In the genomic region with DNA sequence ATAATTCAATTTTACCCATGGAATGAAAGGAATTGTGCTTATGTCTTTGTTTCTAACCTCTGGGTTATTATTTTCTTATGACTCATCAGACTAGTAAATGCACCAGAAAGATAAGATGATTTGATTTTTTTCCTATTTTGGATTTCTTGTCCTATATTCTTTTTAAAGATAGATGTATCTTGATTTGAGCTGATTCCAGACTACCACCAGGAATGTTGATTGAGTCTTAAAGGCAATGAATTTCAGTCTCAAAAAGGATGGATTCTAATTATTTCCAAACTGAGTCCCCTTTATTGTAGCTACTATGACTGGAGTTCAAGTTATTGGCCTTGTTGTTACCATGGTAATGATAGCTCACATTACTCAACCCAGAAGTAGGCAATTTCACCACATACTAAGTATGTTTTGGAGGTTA, we compare ENCODE assay signal across 18 cellular contexts.
DNase-seq lines count a peak whose midpoint lies in the region; TF ChIP-seq lines count a peak whose summit lies in the region.
"Had no signal": no experiment of that assay in that cellular context is flagged by ENCODE, and none has a peak within 500 bp of the region (broad histone marks: within the 10 kb centered on the region; RNA-seq: fewer than 3 reads in every experiment).

No MANE protein-coding gene starts in this region.

- CTCF ChIA-PET in MCF 10A (lab: Yijun Ruan, JAX): interaction anchor here (1.1 to 1.6 kb wide), 2 partner anchors 13 to 202 kb away, joined by 3 to 4 read pairs; no protein-coding TSS in a partner anchor

- TF ChIP-seq CTCF in MCF 10A (IDR thresholded peaks at IDR 0.05; ENCODE audit: unreplicated experiment) (no peak), breast epithelium (IDR thresholded peaks at IDR 0.05) (no peak), astrocyte of the spinal cord (IDR thresholded peaks at IDR 0.05; ENCODE audit: low read depth, low read length) (no peak)

- intact Hi-C loops in MCF 10A (cut with micrococcal nuclease) (no loop called here), breast epithelium (cut with DNase I; ENCODE audit: low total_unique reads) (no loop called here)

- DNase-seq in MCF 10A (ENCODE audit: unreplicated experiment): peak; percentile 33
- no peak for DNase-seq in breast epithelium (ENCODE audit: low spot score in 2 of 2)
- DNase-seq in astrocyte of the spinal cord (ENCODE audit: low read depth, low spot score): peak; percentile 95
- peak; percentile 47 for DNase-seq in glomerular endothelial cell (ENCODE audit: extremely low read depth, low read depth, low spot score)
- DNase-seq in activated CD4-positive, alpha-beta T cell treated with anti-CD3 and anti-CD28 coated beads, Interleukin-2, amount 50 U/mL, for 1 hour: no peak
- DNase-seq in SIG-M5 treated with dmso at 0.1 percent for 504 hours (lab: John Stamatoyannopoulos, UW; ENCODE audit: unreplicated experiment): no peak
- DNase-seq in T-helper 2 cell: no peak
- no peak for DNase-seq in DMS53 (lab: John Stamatoyannopoulos, UW)
- DNase-seq: 8988T; activated CD8-positive, alpha-beta memory T cell treated with anti-CD3 and anti-CD28 coated beads, Interleukin-2, amount 10 ng/mL, durations not matched to agents 7 days and 5 days; cortex of kidney; left cardiac atrium; naive thymus-derived CD8-positive, alpha-beta T cell; NCI-H1436 treated with DMSO at 0.1 percent for 48 hours; SHP77 treated with DMSO at 0.1 percent for 48 hours; thyroid gland had no signal

- no peaks in the 10 kb centered on the region for H3K9me3 ChIP-seq in breast epithelium
- H3K9me3 ChIP-seq: gastroesophageal sphincter, thyroid gland had no signal

- no peaks in the 10 kb centered on the region for H3K36me3 ChIP-seq in breast epithelium
- H3K36me3 ChIP-seq: gastroesophageal sphincter, thyroid gland had no signal

- H3K27me3 Mint-ChIP-seq in MCF 10A (ENCODE audit: insufficient read depth, unreplicated experiment): no peaks in the 10 kb centered on the region

- H3K4me3 ChIP-seq in breast epithelium (no peak overlapping the region), astrocyte of the spinal cord (ENCODE audit: low read depth, low read length) (no peak overlapping the region)
- H3K4me3 ChIP-seq: gastroesophageal sphincter, thyroid gland had no signal

- in situ Hi-C loops in astrocyte of the spinal cord (cut with HindIII; ENCODE audit: low sequenced_read_pairs): no loop called here

- no peak overlapping the region for H3K4me3 Mint-ChIP-seq in MCF 10A (ENCODE audit: unreplicated experiment)
- H3K4me3 Mint-ChIP-seq: activated CD8-positive, alpha-beta memory T cell treated with anti-CD3 and anti-CD28 coated beads, Interleukin-2, amount 10 ng/mL, durations not matched to agents 7 days and 5 days; activated naive CD8-positive, alpha-beta T cell; naive thymus-derived CD8-positive, alpha-beta T cell had no signal

- no peaks in the 10 kb centered on the region for H3K4me1 ChIP-seq in breast epithelium
- H3K4me1 ChIP-seq: thyroid gland had no signal

- H3K27ac ChIP-seq in breast epithelium: no peak overlapping the region
- H3K27ac ChIP-seq: gastroesophageal sphincter, thyroid gland had no signal

- H3K36me3 Mint-ChIP-seq in MCF 10A (ENCODE audit: insufficient read depth, unreplicated experiment): peaks cover 4% of the 10 kb centered on the region
- H3K36me3 Mint-ChIP-seq: activated CD8-positive, alpha-beta memory T cell treated with anti-CD3 and anti-CD28 coated beads, Interleukin-2, amount 10 ng/mL, durations not matched to agents 7 days and 5 days; activated naive CD8-positive, alpha-beta T cell; naive thymus-derived CD8-positive, alpha-beta T cell had no signal

- H3K27me3 ChIP-seq in breast epithelium: no peaks in the 10 kb centered on the region
- H3K27me3 ChIP-seq: gastroesophageal sphincter, thyroid gland had no signal

- no peaks in the 10 kb centered on the region for H3K4me1 Mint-ChIP-seq in MCF 10A (ENCODE audit: insufficient read depth, unreplicated experiment)
- H3K4me1 Mint-ChIP-seq: activated CD8-positive, alpha-beta memory T cell treated with anti-CD3 and anti-CD28 coated beads, Interleukin-2, amount 10 ng/mL, durations not matched to agents 7 days and 5 days; naive thymus-derived CD8-positive, alpha-beta T cell had no signal

- POLR2A ChIA-PET in MCF 10A (lab: Yijun Ruan, JAX): no interaction called here

- TF ChIP-seq POLR2A in breast epithelium (IDR thresholded peaks at IDR 0.05): no peak

- H3K9me3 Mint-ChIP-seq in MCF 10A (ENCODE audit: unreplicated experiment): no peaks in the 10 kb centered on the region
- H3K9me3 Mint-ChIP-seq: naive thymus-derived CD8-positive, alpha-beta T cell had no signal

- no TSS peak for BruUV-seq in MCF 10A (replicated peaks; lab: Mats Ljungman, UMichigan)

- no peak overlapping the region for H3K27ac Mint-ChIP-seq in MCF 10A (ENCODE audit: low read depth, unreplicated experiment)
- H3K27ac Mint-ChIP-seq: activated CD8-positive, alpha-beta memory T cell treated with anti-CD3 and anti-CD28 coated beads, Interleukin-2, amount 10 ng/mL, durations not matched to agents 7 days and 5 days; activated naive CD8-positive, alpha-beta T cell; naive thymus-derived CD8-positive, alpha-beta T cell had no signal

Comparison
In these comparisons a context has a peak if more than half of its experiments do, and no peak if none do; other contexts are left out.
1. DNase-seq: peak in MCF 10A (single experiment), astrocyte of the spinal cord (single experiment) and glomerular endothelial cell (single experiment); none in breast epithelium (0 of 2), activated CD4-positive, alpha-beta T cell treated with anti-CD3 and anti-CD28 coated beads, Interleukin-2, amount 50 U/mL, for 1 hour (single experiment), SIG-M5 treated with dmso at 0.1 percent for 504 hours (single experiment), T-helper 2 cell (0 of 5) and DMS53 (single experiment).